In genomic region chr17:44144966-44145739, GRCh38 we compare ENCODE assay signal across 14 cellular contexts. TPM values are rescaled to one million over a fixed set of nuclear protein-coding genes. Genes with fewer than 3 reads are reported as not detected.
DNase-seq lines count a peak whose midpoint lies in the region; ATAC-seq and TF ChIP-seq lines count a peak whose summit lies in the region.
"Had no signal": no experiment of that assay in that cellular context is flagged by ENCODE, and none has a peak within 500 bp of the region (broad histone marks: within the 10 kb centered on the region; RNA-seq: fewer than 3 reads in every experiment).

No MANE protein-coding gene starts in this region.

- peak; percentile 40 to 48 for ATAC-seq in gastrocnemius medialis
- no peak for ATAC-seq in GM18907 (IDR thresholded peaks at IDR 0.05; ENCODE audit: unreplicated experiment)
- ATAC-seq in CD8-positive, alpha-beta T cell, result no peak

- no peaks in the 10 kb centered on the region for H3K27me3 ChIP-seq in SJSA1 (replicated peaks)
- no peaks in the 10 kb centered on the region for H3K27me3 ChIP-seq in gastrocnemius medialis
- no peaks in the 10 kb centered on the region for H3K27me3 ChIP-seq in CD8-positive, alpha-beta T cell (ENCODE audit: insufficient read depth, low read length)
- H3K27me3 ChIP-seq: brain microvascular endothelial cell, testis had no signal

- TF ChIP-seq CTCF in fibroblast of villous mesenchyme (IDR thresholded peaks at IDR 0.05; ENCODE audit: insufficient read depth, low read depth, low read length) (no peak), gastrocnemius medialis (IDR thresholded peaks at IDR 0.05 in 4 of 5, conservative IDR thresholded peaks at IDR 0.05 in 1 of 5) (no peak)
- TF ChIP-seq CTCF in CD8-positive, alpha-beta T cell (IDR thresholded peaks at IDR 0.05), result no peak

- H3K27ac ChIP-seq in SJSA1 (peak overlapping the region; percentile 45), gastrocnemius medialis (peak overlapping the region; percentile 54 to 79 (median 74))
- H3K27ac ChIP-seq in CD8-positive, alpha-beta T cell (ENCODE audit: low read depth, low read length), result no peak overlapping the region
- H3K27ac ChIP-seq: brain microvascular endothelial cell, testis had no signal

- intact Hi-C loops in gastrocnemius medialis (cut with DNase I; ENCODE audit: low total_unique reads), result no loop called here
- intact Hi-C loops in CD8-positive, alpha-beta T cell (cut with DNase I, micrococcal nuclease), result loop anchor here in 1 of 2 experiments (5.0 kb wide), 1 partner anchor 73 kb away; the partner anchor contains the start of gene G6PC3

- no peaks in the 10 kb centered on the region for H3K27me3 Mint-ChIP-seq in CD8-positive, alpha-beta T cell (ENCODE audit: low read depth)
- H3K27me3 Mint-ChIP-seq: activated CD4-positive, alpha-beta memory T cell treated with anti-CD3 and anti-CD28 coated beads, Interleukin-2, amount 10 ng/mL, durations not matched to agents 7 days and 5 days had no signal

- H3K36me3 ChIP-seq in SJSA1, result peaks cover 58% of the 10 kb centered on the region
- no peaks in the 10 kb centered on the region for H3K36me3 ChIP-seq in gastrocnemius medialis
- H3K36me3 ChIP-seq in CD8-positive, alpha-beta T cell (ENCODE audit: insufficient read depth, low read length), result no peaks in the 10 kb centered on the region
- H3K36me3 ChIP-seq: brain microvascular endothelial cell had no signal

- DNase-seq in SJSA1 (ENCODE audit: low read depth in 1 of 2, low spot score in 2 of 2), result peak in 1 of 2 experiments; percentile 68
- peak; percentile 75 for DNase-seq in fibroblast of villous mesenchyme (ENCODE audit: low read depth)
- no peak for DNase-seq in gastrocnemius medialis
- no peak for DNase-seq in CD8-positive, alpha-beta T cell
- DNase-seq: activated CD4-positive, alpha-beta memory T cell treated with anti-CD3 and anti-CD28 coated beads, Interleukin-2, amount 10 ng/mL, durations not matched to agents 7 days and 5 days; activated gamma-delta T cell treated with Interleukin-2 at 50 U/mL for 16 hours; brain microvascular endothelial cell; Kasumi-1; NCI-H187 treated with DMSO at 0.1 percent for 48 hours; NCI-H526; testis had no signal

- no peaks in the 10 kb centered on the region for H3K9me3 Mint-ChIP-seq in CD8-positive, alpha-beta T cell
- H3K9me3 Mint-ChIP-seq: activated CD4-positive, alpha-beta memory T cell treated with anti-CD3 and anti-CD28 coated beads, Interleukin-2, amount 10 ng/mL, durations not matched to agents 7 days and 5 days had no signal

- CTCF ChIA-PET in CD8-positive, alpha-beta T cell (lab: Charles Lee), result interaction anchor here (0.7 to 0.9 kb wide), 2 partner anchors 65 to 201 kb away, joined by 3 read pairs; no protein-coding TSS in a partner anchor

- no peaks in the 10 kb centered on the region for H3K36me3 Mint-ChIP-seq in CD8-positive, alpha-beta T cell

- no peak overlapping the region for H3K27ac Mint-ChIP-seq in CD8-positive, alpha-beta T cell
- H3K27ac Mint-ChIP-seq: activated CD4-positive, alpha-beta memory T cell treated with anti-CD3 and anti-CD28 coated beads, Interleukin-2, amount 10 ng/mL, durations not matched to agents 7 days and 5 days had no signal

- H3K4me3 ChIP-seq in SJSA1 (no peak overlapping the region), fibroblast of villous mesenchyme (ENCODE audit: low read depth, low read length) (no peak overlapping the region), gastrocnemius medialis (no peak overlapping the region)
- H3K4me3 ChIP-seq in CD8-positive, alpha-beta T cell (ENCODE audit: low read depth, low read length), result no peak overlapping the region
- H3K4me3 ChIP-seq: lung, testis had no signal

- H3K4me3 Mint-ChIP-seq in CD8-positive, alpha-beta T cell, result no peak overlapping the region
- H3K4me3 Mint-ChIP-seq: activated CD4-positive, alpha-beta memory T cell treated with anti-CD3 and anti-CD28 coated beads, Interleukin-2, amount 10 ng/mL, durations not matched to agents 7 days and 5 days had no signal

- H3K4me1 Mint-ChIP-seq in CD8-positive, alpha-beta T cell (ENCODE audit: low read depth), result peaks cover 10% of the 10 kb centered on the region

- H3K9me3 ChIP-seq in SJSA1 (replicated peaks) (no peaks in the 10 kb centered on the region), gastrocnemius medialis (no peaks in the 10 kb centered on the region)
- no peaks in the 10 kb centered on the region for H3K9me3 ChIP-seq in CD8-positive, alpha-beta T cell (ENCODE audit: low read length)
- H3K9me3 ChIP-seq: testis had no signal

- no peak for TF ChIP-seq POLR2A in gastrocnemius medialis (IDR thresholded peaks at IDR 0.05)

- POLR2A ChIA-PET in CD8-positive, alpha-beta T cell (lab: Charles Lee), result interaction anchor here (1.4 to 1.8 kb wide), 2 partner anchors 41 to 76 kb away, joined by 3 read pairs; partner anchors contain the start of gene TMUB2

- in situ Hi-C loops in gastrocnemius medialis (cut with MboI; ENCODE audit: low sequenced_read_pairs in 4 of 4), result loop anchor here in 1 of 4 donors (10.0 kb wide), 1 partner anchor 180 kb away; the partner anchor contains the start of gene SLC25A39

- H3K4me1 ChIP-seq in SJSA1 (replicated peaks) (peaks cover 31% of the 10 kb centered on the region), gastrocnemius medialis (peaks cover 30 to 40% of the 10 kb centered on the region in 2 donors)
- peaks cover 11% of the 10 kb centered on the region for H3K4me1 ChIP-seq in CD8-positive, alpha-beta T cell (ENCODE audit: insufficient read depth, low read length)

RNA-seq across cellular contexts. Expression of gene HROB, which starts 3.4 kb away (rescaled TPM):
- total RNA-seq in SJSA1 (2014; rRNA removed; shearing (Covaris generic)), result 10.1 and 10.2 TPM in 2 replicates
- 3.0 and 3.2 TPM in 2 replicates for total RNA-seq in fibroblast of villous mesenchyme
- 1 to 10 TPM in 3 of 4 donors, under 1 TPM in 1; 0.97 to 7.4 (median 1.9) TPM for total RNA-seq in gastrocnemius medialis
- total RNA-seq in CD8-positive, alpha-beta T cell, result 1 to 10 TPM; 4.0 to 4.9 TPM

RNA-seq across cellular contexts. Expression of gene HDAC5, which starts 21.7 kb away (rescaled TPM):
- 143 and 298 TPM in 2 replicates for total RNA-seq in SJSA1 (2014; rRNA removed; shearing (Covaris generic))
- 36.7 and 62.8 TPM in 2 replicates for total RNA-seq in fibroblast of villous mesenchyme
- total RNA-seq in gastrocnemius medialis, result 100 to 1,000 TPM in 2 of 4 donors, 10 to 100 TPM in 2; 36.5 to 301 (median 88.0) TPM
- 10 to 100 TPM; 95.6 to 96.3 TPM for total RNA-seq in CD8-positive, alpha-beta T cell

RNA-seq across cellular contexts. Expression of gene ASB16, which starts 25.4 kb away (rescaled TPM):
- total RNA-seq in SJSA1 (2014; rRNA removed; shearing (Covaris generic)), result not detected in 2 replicates
- total RNA-seq in fibroblast of villous mesenchyme (under 0.01 TPM in 1 of 2 replicates, not detected in the other), gastrocnemius medialis (100 to 1,000 TPM in 1 of 4 donors, 10 to 100 TPM in 3; 13.2 to 134 (median 34.2) TPM)
- total RNA-seq in CD8-positive, alpha-beta T cell, result not detected
- total RNA-seq: H4 had no signal

RNA-seq across cellular contexts. Expression of gene TMUB2, which starts 41.6 kb away (rescaled TPM):
- total RNA-seq in SJSA1 (2014; rRNA removed; shearing (Covaris generic)), result 22.6 and 42.6 TPM in 2 replicates
- total RNA-seq in fibroblast of villous mesenchyme, result 19.0 and 28.1 TPM in 2 replicates
- 10 to 100 TPM; 25.6 to 34.7 (median 27.4) TPM for total RNA-seq in gastrocnemius medialis
- 10 to 100 TPM; 43.2 to 43.8 TPM for total RNA-seq in CD8-positive, alpha-beta T cell

RNA-seq across cellular contexts. Expression of gene ATXN7L3, which starts 54.5 kb away (rescaled TPM):
- total RNA-seq in SJSA1 (2014; rRNA removed; shearing (Covaris generic)), result 62.6 and 67.4 TPM in 2 replicates
- total RNA-seq in fibroblast of villous mesenchyme (43.6 and 48.3 TPM in 2 replicates), gastrocnemius medialis (10 to 100 TPM; 39.3 to 46.0 (median 40.6) TPM)
- total RNA-seq in CD8-positive, alpha-beta T cell, result 10 to 100 TPM; 85.5 to 85.7 TPM

Comparison
In these comparisons a context has a peak if more than half of its experiments do, and no peak if none do; other contexts are left out.
1. ATAC-seq: peak in gastrocnemius medialis (2 of 2); none in GM18907 (single experiment) and CD8-positive, alpha-beta T cell (single experiment).
2. RNA of gene ASB16, which starts 25.4 kb away (total RNA-seq): 13.2 to 134 TPM in gastrocnemius medialis; not detected in SJSA1, not detected in CD8-positive, alpha-beta T cell and under 0.01 TPM in fibroblast of villous mesenchyme; every median in the first group is over 10 times any median in the second.